23 cellular contexts compared by ENCODE assay signal in the genomic region with DNA sequence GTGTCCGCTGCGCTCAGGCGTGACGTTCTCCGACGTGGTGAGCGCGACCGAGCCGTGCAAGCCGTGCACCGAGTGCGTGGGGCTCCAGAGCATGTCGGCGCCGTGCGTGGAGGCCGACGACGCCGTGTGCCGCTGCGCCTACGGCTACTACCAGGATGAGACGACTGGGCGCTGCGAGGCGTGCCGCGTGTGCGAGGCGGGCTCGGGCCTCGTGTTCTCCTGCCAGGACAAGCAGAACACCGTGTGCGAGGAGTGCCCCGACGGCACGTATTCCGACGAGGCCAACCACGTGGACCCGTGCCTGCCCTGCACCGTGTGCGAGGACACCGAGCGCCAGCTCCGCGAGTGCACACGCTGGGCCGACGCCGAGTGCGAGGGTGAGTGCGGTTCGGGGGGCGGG. TPM values are rescaled to one million over a fixed set of nuclear protein-coding genes. Genes with fewer than 3 reads are reported as not detected.
A peak's percentile ranks its signal among the peaks of the same experiment; 100 is the strongest.
DNase-seq lines count a peak whose midpoint lies in the region; ATAC-seq, FAIRE-seq and TF ChIP-seq lines count a peak whose summit lies in the region.
"Had no signal": no experiment of that assay in that cellular context is flagged by ENCODE, and none has a peak within 500 bp of the region (broad histone marks: within the 10 kb centered on the region; RNA-seq: fewer than 3 reads in every experiment).

No MANE protein-coding gene starts in this region.

- CTCF ChIA-PET in H1 (lab: Charles Lee; ENCODE audit: partially characterized antibody): interaction anchor here (1.0 to 15.4 kb wide), 7 partner anchors 8 to 73 kb away, joined by 3 to 210 read pairs (median 16); a partner anchor contains a TSS
- CTCF ChIA-PET in CD4-positive, alpha-beta T cell (lab: Charles Lee): no interaction called here

- H3K27ac ChIP-seq in H1 (ENCODE audit: low read depth, low read length) (no peak overlapping the region), trophoblast cell (ENCODE audit: low read depth, low read length) (no peak overlapping the region), endodermal cell (ENCODE audit: low read depth, low read length) (no peak overlapping the region)
- no peak overlapping the region for H3K27ac ChIP-seq in CD4-positive, alpha-beta T cell (ENCODE audit: low read depth, low read length)
- H3K27ac ChIP-seq: 22Rv1; A549; BLaER1 treated with 17β-estradiol and CSF1 and Interleukin-3, amounts not matched to agents 10 nM and 100 nM had no signal

- H3K14ac ChIP-seq in H1 (ENCODE audit: insufficient read length) (no peak overlapping the region), trophoblast cell (ENCODE audit: low read length) (no peak overlapping the region)

- H2AK5ac ChIP-seq in H1 (ENCODE audit: low read depth, low read length) (no peak overlapping the region), trophoblast cell (ENCODE audit: low read length) (no peak overlapping the region)

- no peak overlapping the region for H3K4me2 ChIP-seq in H1 (ENCODE audit: insufficient read depth in 1 of 2, low read depth in 2 of 2, low read length in 2 of 2)
- no peak overlapping the region for H3K4me2 ChIP-seq in trophoblast cell (ENCODE audit: low read length)
- H3K4me2 ChIP-seq: A549 had no signal

- peak; percentile 9 for ATAC-seq in Right ventricle myocardium superior (ENCODE audit: poor library complexity)
- ATAC-seq in Right ventricle myocardium inferior: no peak
- no peak for ATAC-seq in CD4-positive, alpha-beta T cell (ENCODE audit: poor library complexity)
- ATAC-seq: A549 had no signal

- peaks cover 77% of the 10 kb centered on the region for H3K27me3 Mint-ChIP-seq in CD4-positive, alpha-beta T cell
- H3K27me3 Mint-ChIP-seq in endodermal cell (ENCODE audit: insufficient read depth): peaks cover 46% of the 10 kb centered on the region

- TF ChIP-seq RAD21 in H1 (IDR thresholded peaks at IDR 0.05 in 1 of 2, conservative IDR thresholded peaks at IDR 0.05 in 1 of 2; ENCODE audit: low read depth in 2 of 2, low read length in 2 of 2): no peak

- H3K79me1 ChIP-seq in H1 (ENCODE audit: low read depth, low read length) (no peaks in the 10 kb centered on the region), trophoblast cell (ENCODE audit: low read length) (peaks cover 16% of the 10 kb centered on the region)

- no peak overlapping the region for H3K4me3 Mint-ChIP-seq in CD4-positive, alpha-beta T cell
- no peak overlapping the region for H3K4me3 Mint-ChIP-seq in endodermal cell
- H3K4me3 Mint-ChIP-seq: B cell; CD8-positive, alpha-beta memory T cell had no signal

- no peak overlapping the region for H2BK20ac ChIP-seq in H1 (ENCODE audit: low read length)

- H3K9ac ChIP-seq in H1 (replicated peaks in 1 of 4; ENCODE audit: extremely low read depth in 1 of 4, low read depth in 3 of 4, low read length in 3 of 4) (no peak overlapping the region), trophoblast cell (ENCODE audit: low read length) (no peak overlapping the region), endodermal cell (ENCODE audit: extremely low read depth, low read length, poor library complexity, severe bottlenecking) (no peak overlapping the region)
- H3K9ac ChIP-seq: BLaER1 treated with 17β-estradiol and CSF1 and Interleukin-3, amounts not matched to agents 10 nM and 100 nM had no signal

- peak overlapping the region; percentile 76; the same call in 1 of the 2 replicates for H2BK12ac ChIP-seq in H1 (ENCODE audit: low read depth, low read length)
- no peak overlapping the region for H2BK12ac ChIP-seq in trophoblast cell (ENCODE audit: low read length)

- H2BK5ac ChIP-seq in H1 (ENCODE audit: low read depth, low read length) (no peak overlapping the region), trophoblast cell (ENCODE audit: low read depth, low read length, poor library complexity) (no peak overlapping the region)

- H3K4ac ChIP-seq in H1 (replicated peaks; ENCODE audit: insufficient read length, low read depth, low read length) (peak overlapping the region; percentile 57), trophoblast cell (ENCODE audit: low read depth, low read length) (no peak overlapping the region)

- H3K23me2 ChIP-seq in H1 (ENCODE audit: low read depth, low read length): peaks cover 2% of the 10 kb centered on the region; the same call in 1 of the 2 replicates

- intact Hi-C loops in Right ventricle myocardium superior (cut with DNase I) (no loop called here), Right ventricle myocardium inferior (cut with DNase I) (no loop called here)
- intact Hi-C loops in CD4-positive, alpha-beta T cell (cut with DNase I, micrococcal nuclease): no loop called here

- H3K4me1 ChIP-seq in H1 (replicated peaks in 1 of 4; ENCODE audit: control insufficient read depth in 3 of 4, insufficient read depth in 4 of 4, low read length in 3 of 4) (peaks cover 6 to 36% (median 21%) of the 10 kb centered on the region in 4 experiments), trophoblast cell (ENCODE audit: control insufficient read depth in 1 of 2, insufficient read depth in 2 of 2, low read length in 2 of 2) (peaks cover 24 to 27% of the 10 kb centered on the region in 2 experiments), endodermal cell (ENCODE audit: control insufficient read depth, insufficient read depth, low read length) (peaks cover 4% of the 10 kb centered on the region)

- peaks cover 0 to 2% (median 0%) of the 10 kb centered on the region in 4 experiments; a peak in 1 of 7 replicates for H3K27me3 ChIP-seq in H1 (replicated peaks in 1 of 4; ENCODE audit: control insufficient read depth in 3 of 4, extremely low read depth in 1 of 4, insufficient read depth in 3 of 4, low read length in 3 of 4)
- H3K27me3 ChIP-seq in trophoblast cell (ENCODE audit: insufficient read depth, low read length): no peaks in the 10 kb centered on the region
- H3K27me3 ChIP-seq in CD4-positive, alpha-beta T cell (ENCODE audit: control insufficient read depth, insufficient read depth, low read length): peaks cover 44% of the 10 kb centered on the region
- H3K27me3 ChIP-seq in endodermal cell (ENCODE audit: control insufficient read depth, insufficient read depth, low read length, poor library complexity, severe bottlenecking): no peaks in the 10 kb centered on the region

- TF ChIP-seq POLR2A in H1 (IDR thresholded peaks at IDR 0.05; ENCODE audit: control extremely low read depth in 1 of 2, low read depth in 2 of 2, low read length in 2 of 2): no peak

- POLR2A ChIA-PET in H1 (lab: Charles Lee; ENCODE audit: partially characterized antibody): interaction anchor here (0.9 to 3.4 kb wide), 2 partner anchors 9 to 18 kb away, joined by 3 to 11 read pairs; no protein-coding TSS in a partner anchor
- POLR2A ChIA-PET in CD4-positive, alpha-beta T cell (lab: Charles Lee): no interaction called here

- H3K23ac ChIP-seq in H1 (ENCODE audit: insufficient read length) (no peak overlapping the region), trophoblast cell (ENCODE audit: low read length) (no peak overlapping the region)

- no peaks in the 10 kb centered on the region for H3K9me3 Mint-ChIP-seq in CD4-positive, alpha-beta T cell
- no peaks in the 10 kb centered on the region for H3K9me3 Mint-ChIP-seq in endodermal cell
- H3K9me3 Mint-ChIP-seq: CD8-positive, alpha-beta memory T cell had no signal

- H3K79me2 ChIP-seq in H1 (ENCODE audit: control insufficient read depth in 1 of 2, insufficient read depth in 2 of 2, low read length in 2 of 2) (no peaks in the 10 kb centered on the region), trophoblast cell (ENCODE audit: control insufficient read depth, insufficient read depth, low read length, poor library complexity) (no peaks in the 10 kb centered on the region)

- TF ChIP-seq CTCF in H1 (IDR thresholded peaks at IDR 0.05; ENCODE audit: control extremely low read depth in 1 of 3, insufficient read depth in 1 of 3, low read depth in 1 of 3, low read length in 3 of 3): no peak
- no peak for TF ChIP-seq CTCF in CD4-positive, alpha-beta T cell (IDR thresholded peaks at IDR 0.05)
- TF ChIP-seq CTCF in endodermal cell (conservative IDR thresholded peaks at IDR 0.05): no peak

- H2BK15ac ChIP-seq in H1 (ENCODE audit: low read length): peak overlapping the region; percentile 99; the same call in 1 of the 2 replicates

- TF ChIP-seq EP300 in H1 (IDR thresholded peaks at IDR 0.05; ENCODE audit: borderline replicate concordance in 1 of 2, low read depth in 2 of 2, low read length in 2 of 2): no peak

- peak overlapping the region; percentile 93 for H4K91ac ChIP-seq in H1 (replicated peaks; ENCODE audit: insufficient read length, low read length)
- H4K91ac ChIP-seq in trophoblast cell (ENCODE audit: low read depth, low read length): no peak overlapping the region

- no peaks in the 10 kb centered on the region for H3K4me1 Mint-ChIP-seq in CD4-positive, alpha-beta T cell (ENCODE audit: low read depth)
- H3K4me1 Mint-ChIP-seq in endodermal cell: peaks cover 7% of the 10 kb centered on the region
- H3K4me1 Mint-ChIP-seq: B cell; CD8-positive, alpha-beta memory T cell had no signal

- H2AFZ ChIP-seq in H1 (ENCODE audit: low read length) (no peak overlapping the region), trophoblast cell (ENCODE audit: insufficient read depth, low read length, poor library complexity) (no peak overlapping the region)

- no peak overlapping the region for H4K5ac ChIP-seq in H1 (ENCODE audit: insufficient read length, low read depth, low read length)

- H3K18ac ChIP-seq in H1 (ENCODE audit: extremely low read depth, low read length) (no peak overlapping the region), trophoblast cell (ENCODE audit: low read length) (no peak overlapping the region)

- no peak overlapping the region for H3K56ac ChIP-seq in H1 (replicated peaks; ENCODE audit: insufficient read length, low read depth, low read length)

- H3K36me3 ChIP-seq in H1 (ENCODE audit: control insufficient read depth in 2 of 4, insufficient read depth in 4 of 4, low read length in 3 of 4) (no peaks in the 10 kb centered on the region; a peak in 1 of 8 replicates), trophoblast cell (ENCODE audit: control insufficient read depth in 1 of 2, insufficient read depth in 2 of 2, low read length in 2 of 2) (no peaks in the 10 kb centered on the region), endodermal cell (ENCODE audit: control insufficient read depth, insufficient read depth, low read length) (no peaks in the 10 kb centered on the region)
- H3K36me3 ChIP-seq: BLaER1 treated with 17β-estradiol and CSF1 and Interleukin-3, amounts not matched to agents 10 nM and 100 nM; HAP-1 had no signal

- H2BK120ac ChIP-seq in H1 (replicated peaks; ENCODE audit: low read depth, low read length) (no peak overlapping the region), trophoblast cell (ENCODE audit: insufficient read depth, low read length, poor library complexity) (no peak overlapping the region)

- H4K12ac ChIP-seq in trophoblast cell (ENCODE audit: low read depth, low read length): no peak overlapping the region

- H4K8ac ChIP-seq in H1 (ENCODE audit: extremely low read depth, insufficient read depth, low read length) (peak overlapping the region; percentile 26; the same call in 1 of the 2 replicates), trophoblast cell (ENCODE audit: low read depth, low read length) (no peak overlapping the region)

- H3K36me3 Mint-ChIP-seq in CD4-positive, alpha-beta T cell (ENCODE audit: low read depth): no peaks in the 10 kb centered on the region
- H3K36me3 Mint-ChIP-seq in endodermal cell (ENCODE audit: low read depth): no peaks in the 10 kb centered on the region

- no peak for FAIRE-seq in H1 (lab: Jason Lieb, UNC)
- FAIRE-seq: A549, G401.6, GM12892, GM18507 had no signal

- no peaks in the 10 kb centered on the region for H3K9me3 ChIP-seq in H1 (ENCODE audit: insufficient read depth in 2 of 2, low read depth in 1 of 2, low read length in 1 of 2)
- H3K9me3 ChIP-seq in trophoblast cell (ENCODE audit: insufficient read depth, low read depth, low read length): no peaks in the 10 kb centered on the region
- no peaks in the 10 kb centered on the region for H3K9me3 ChIP-seq in CD4-positive, alpha-beta T cell (ENCODE audit: control insufficient read depth, low read length)
- H3K9me3 ChIP-seq in endodermal cell (ENCODE audit: control insufficient read depth, low read length): no peaks in the 10 kb centered on the region
- H3K9me3 ChIP-seq: A549; BLaER1 treated with 17β-estradiol and CSF1 and Interleukin-3, amounts not matched to agents 10 nM and 100 nM; HAP-1 had no signal

- 97% methylated on average over 37 of the region's 57 CpGs; no CpG with 5 or more reads in 1 of the 2 experiments for whole genome bisulfite sequencing in H1 (ENCODE audit: extremely low coverage in 1 of 2, insufficient coverage in 1 of 2, insufficient read length in 1 of 2, insufficient replicate concordance in 2 of 2, low coverage in 1 of 2, low lambda C conversion rate in 2 of 2, missing lambda C conversion rate in 1 of 2), 2 experiments
- no CpG with 5 or more reads among the region's 57 CpGs for WGBS in trophoblast cell (ENCODE audit: extremely low coverage, insufficient coverage, insufficient read length)
- 96 to 97% methylated on average over 43 to 44 of the region's 57 CpGs for WGBS in endodermal cell (ENCODE audit: insufficient coverage in 1 of 2, insufficient read length in 1 of 2), 2 experiments

- H4K20me1 ChIP-seq in H1 (replicated peaks in 1 of 2; ENCODE audit: control insufficient read depth in 1 of 2, insufficient read depth in 2 of 2, low read length in 2 of 2): no peaks in the 10 kb centered on the region

- DNase-seq in Right ventricle myocardium superior (no peak), Right ventricle myocardium inferior (ENCODE audit: missing footprints) (no peak), H1 (ENCODE audit: low read depth in 1 of 2, low spot score in 2 of 2) (no peak), trophoblast cell (no peak), EL (no peak), endodermal cell (no peak)
- no peak for DNase-seq in CD4-positive, alpha-beta T cell
- DNase-seq: CD8-positive, alpha-beta memory T cell; COR-L47; DMS 273 treated with DMSO at 0.1 percent for 48 hours; DMS53; DND-41; GOT3 had no signal

- H3K27ac Mint-ChIP-seq in CD4-positive, alpha-beta T cell: no peak overlapping the region
- H3K27ac Mint-ChIP-seq in endodermal cell: no peak overlapping the region
- H3K27ac Mint-ChIP-seq: B cell; CD8-positive, alpha-beta memory T cell had no signal

- H3K4me3 ChIP-seq in H1 (ENCODE audit: extremely low read depth in 1 of 4, insufficient read depth in 2 of 4, low read depth in 3 of 4, low read length in 4 of 4) (no peak overlapping the region), trophoblast cell (ENCODE audit: low read depth, low read length) (peak overlapping the region; percentile 10), endodermal cell (ENCODE audit: low read length) (no peak overlapping the region)
- H3K4me3 ChIP-seq: A549; BLaER1 treated with 17β-estradiol and CSF1 and Interleukin-3, amounts not matched to agents 10 nM and 100 nM; HAP-1 had no signal

RNA-seq across cellular contexts. Expression of a gene that starts 11.2 kb away (rescaled TPM):
- total RNA-seq in Right ventricle myocardium superior: 8.0 TPM
- total RNA-seq in Right ventricle myocardium inferior: 10.0 TPM
- total RNA-seq in H1 (2021; fragmentation: NEBNext Ultra II Directional; extraction: Animal tissue kit (Norgen Biotek cat#: 25700)): 8.1 TPM in 2 replicates
- polyA plus RNA-seq in H1 (2011; rRNA removed): 10.3 and 19.4 TPM in 2 replicates
- 13.8 TPM for polyA plus RNA-seq in H1 (2011; cell fraction: cytosol; rRNA removed)
- polyA plus RNA-seq in H1 (2011; cell fraction: nucleus; rRNA removed): 13.1 TPM
- polyA plus RNA-seq in H1 (2012, experiment 1 of 2): 5.7 to 12.2 TPM (median 10.3 TPM) in 4 replicates
- polyA plus RNA-seq in H1 (2012, experiment 2 of 2): 8.0 TPM
- 13.1 TPM for polyA plus RNA-seq in H1 (2013, experiment 1 of 2)
- 13.5 TPM for polyA plus RNA-seq in H1 (2013, experiment 2 of 2)
- polyA minus RNA-seq in H1 (2011; rRNA and poly(A)+ RNA removed): 4.4 and 5.9 TPM in 2 replicates
- polyA minus RNA-seq in H1 (2011; cell fraction: cytosol; rRNA and poly(A)+ RNA removed): 4.4 TPM
- polyA minus RNA-seq in H1 (2011; cell fraction: nucleus; rRNA and poly(A)+ RNA removed): 5.5 TPM
- polyA plus RNA-seq in trophoblast cell (2013): 0.17 and 0.18 TPM in 2 replicates
- total RNA-seq in CD4-positive, alpha-beta T cell: under 1 TPM; 0.11 to 0.22 TPM
- total RNA-seq in endodermal cell: 1 to 10 TPM; 1.3 to 1.6 TPM
- 24.5 TPM for polyA plus RNA-seq in endodermal cell (2013, experiment 1 of 2)
- polyA plus RNA-seq in endodermal cell (2013, experiment 2 of 2): 22.1 TPM
- total RNA-seq: HT-29 had no signal
- polyA plus RNA-seq: AG04450 had no signal
